21 cellular contexts compared by ENCODE assay signal in genomic region chr1:82783025-82783424, GRCh38.
"Had no signal": no experiment of that assay in that cellular context is flagged by ENCODE, and none has a peak within 500 bp of the region (broad histone marks: within the 10 kb centered on the region; RNA-seq: fewer than 3 reads in every experiment).

No MANE protein-coding gene starts in this region.

- DNase-seq: activated CD4-positive, alpha-beta memory T cell treated with anti-CD3 and anti-CD28 coated beads, Interleukin-2, amount 10 ng/mL, durations not matched to agents 7 days and 5 days; activated CD4-positive, alpha-beta T cell treated with anti-CD3 and anti-CD28 coated beads for 1 hour; activated CD4-positive, alpha-beta T cell treated with anti-CD3 and anti-CD28 coated beads, Interleukin-2, amount 10 ng/mL, durations not matched to agents 7 days and 5 days; activated CD8-positive, alpha-beta memory T cell treated with anti-CD3 and anti-CD28 coated beads, Interleukin-2, amount 50 U/mL, for 48 hours; activated naive CD8-positive, alpha-beta T cell treated with anti-CD3 and anti-CD28 coated beads, Interleukin-2, amount 50 U/mL, for 24 hours; activated T-cell treated with anti-CD3 and anti-CD28 coated beads, Interleukin-2, amount 50 U/mL, for 4 hours; amygdala; central memory CD4-positive, alpha-beta T cell; foreskin melanocyte; heart right ventricle; kidney glomerular epithelial cell; left lung; posterior cingulate gyrus; right cardiac atrium; spleen; stimulated activated naive CD4-positive, alpha-beta T cell; tibial artery had no signal

- H3K4me3 ChIP-seq: breast epithelium, esophagus muscularis mucosa, heart right ventricle, left lung, lung, spleen, suprapubic skin, tibial artery had no signal

- H3K27ac ChIP-seq: breast epithelium, esophagus muscularis mucosa, heart right ventricle, left lung, spleen, suprapubic skin, tibial artery had no signal

- H3K36me3 ChIP-seq: breast epithelium, esophagus muscularis mucosa, heart right ventricle, left lung, spleen, suprapubic skin, tibial artery had no signal

- H3K4me1 ChIP-seq: breast epithelium, esophagus muscularis mucosa, left lung, suprapubic skin, tibial artery had no signal

- H3K9me3 ChIP-seq: breast epithelium, esophagus muscularis mucosa, heart right ventricle, spleen, suprapubic skin, tibial artery had no signal

- H3K27me3 ChIP-seq: breast epithelium, esophagus muscularis mucosa, heart right ventricle, left lung, spleen, suprapubic skin, tibial artery had no signal
